ENCODE assay signal across 12 cellular contexts in genomic region chr20:47303736-47304135, GRCh38. TPM values are rescaled to one million over a fixed set of nuclear protein-coding genes. Genes with fewer than 3 reads are reported as not detected.
DNase-seq lines count a peak whose midpoint lies in the region; ATAC-seq and TF ChIP-seq lines count a peak whose summit lies in the region.
"Had no signal": no experiment of that assay in that cellular context is flagged by ENCODE, and none has a peak within 500 bp of the region (broad histone marks: within the 10 kb centered on the region; RNA-seq: fewer than 3 reads in every experiment).

No MANE protein-coding gene starts in this region.

- H3K4ac ChIP-seq in mesenchymal stem cell (ENCODE audit: low read depth in 1 of 2, low read length in 2 of 2), result peak overlapping the region in 1 of 2 experiments; percentile 26

- TF ChIP-seq CTCF in brain (conservative IDR thresholded peaks at IDR 0.05), result no peak

- no peaks in the 10 kb centered on the region for H3K27me3 Mint-ChIP-seq in brain
- no peaks in the 10 kb centered on the region for H3K27me3 Mint-ChIP-seq in stimulated activated naive CD8-positive, alpha-beta T cell treated with anti-CD3 and anti-CD28 coated beads, Interleukin-15, amount 100 ng/mL, for 72 hours

- H3K9ac ChIP-seq in HUES6 (ENCODE audit: low read length), result no peak overlapping the region
- H3K9ac ChIP-seq in mesenchymal stem cell (ENCODE audit: low read length), result peak overlapping the region; percentile 36

- no peak overlapping the region for H4K91ac ChIP-seq in mesenchymal stem cell (ENCODE audit: low read length)

- H3K27me3 ChIP-seq in HUES6 (ENCODE audit: control insufficient read depth, insufficient read depth, low read length), result no peaks in the 10 kb centered on the region
- H3K27me3 ChIP-seq in mesenchymal stem cell (ENCODE audit: control insufficient read depth in 1 of 2, insufficient read depth in 1 of 2, low read length in 2 of 2), result no peaks in the 10 kb centered on the region
- H3K27me3 ChIP-seq: SJCRH30 had no signal

- no peaks in the 10 kb centered on the region for H3K9me3 Mint-ChIP-seq in brain
- no peaks in the 10 kb centered on the region for H3K9me3 Mint-ChIP-seq in stimulated activated naive CD8-positive, alpha-beta T cell treated with anti-CD3 and anti-CD28 coated beads, Interleukin-15, amount 100 ng/mL, for 72 hours
- H3K9me3 Mint-ChIP-seq: neural crest cell had no signal

- H3K36me3 Mint-ChIP-seq in brain, result peaks cover 66% of the 10 kb centered on the region

- no peak overlapping the region for H3K14ac ChIP-seq in mesenchymal stem cell (ENCODE audit: low read length in 2 of 2)

- H2BK5ac ChIP-seq in mesenchymal stem cell (ENCODE audit: low read depth, low read length, poor library complexity, severe bottlenecking), result no peak overlapping the region

- H3K27ac ChIP-seq in HUES6 (ENCODE audit: low read depth, low read length) (0 out of 2 replicates have a peak overlapping the region, but pooled peaks have one; percentile 23), mesenchymal stem cell (ENCODE audit: low read length, poor library complexity, severe bottlenecking) (no peak overlapping the region)
- H3K27ac ChIP-seq: SJCRH30 had no signal

- peaks cover 7% of the 10 kb centered on the region for H3K4me1 Mint-ChIP-seq in brain
- H3K4me1 Mint-ChIP-seq in stimulated activated naive CD8-positive, alpha-beta T cell treated with anti-CD3 and anti-CD28 coated beads, Interleukin-15, amount 100 ng/mL, for 72 hours, result peaks cover 38% of the 10 kb centered on the region

- no peak overlapping the region for H2BK12ac ChIP-seq in mesenchymal stem cell (ENCODE audit: low read length in 2 of 2)

- no peak overlapping the region for H3K4me3 ChIP-seq in HUES6 (ENCODE audit: low read depth, low read length)
- no peak overlapping the region for H3K4me3 ChIP-seq in mesenchymal stem cell (ENCODE audit: insufficient read depth in 1 of 2, low read depth in 1 of 2, low read length in 2 of 2)
- H3K4me3 ChIP-seq: SJCRH30 had no signal

- no peak overlapping the region for H3K4me2 ChIP-seq in mesenchymal stem cell (ENCODE audit: low read length, poor library complexity, severe bottlenecking)

- H3K18ac ChIP-seq in mesenchymal stem cell (ENCODE audit: low read depth in 1 of 2, low read length in 2 of 2), result peak overlapping the region in 1 of 2 experiments; percentile 48

- H3K4me3 Mint-ChIP-seq in brain, result no peak overlapping the region
- H3K4me3 Mint-ChIP-seq in stimulated activated naive CD8-positive, alpha-beta T cell treated with anti-CD3 and anti-CD28 coated beads, Interleukin-15, amount 100 ng/mL, for 72 hours, result no peak overlapping the region
- H3K4me3 Mint-ChIP-seq: neural crest cell had no signal

- DNase-seq in mesenchymal stem cell, result no peak
- DNase-seq in stimulated activated naive CD8-positive, alpha-beta T cell treated with anti-CD3 and anti-CD28 coated beads, Interleukin-15, amount 100 ng/mL, for 72 hours, result no peak
- no peak for DNase-seq in NCI-H2107 treated with DMSO at 0.1 percent for 48 hours (lab: John Stamatoyannopoulos, UW; ENCODE audit: unreplicated experiment)
- DNase-seq in NOMO-1 treated with DMSO at 0.1 percent for 48 hours (lab: John Stamatoyannopoulos, UW; ENCODE audit: unreplicated experiment), result no peak
- DNase-seq in stimulated activated CD4-positive, alpha-beta T cell treated with anti-CD3 and anti-CD28 coated beads, Interleukin-1b, Interleukin-23, amount 100 ng/mL, for 48 hours, result no peak
- DNase-seq in DMS114 treated with DMSO at 0.1 percent for 48 hours (lab: John Stamatoyannopoulos, UW; ENCODE audit: unreplicated experiment), result no peak
- DNase-seq: effector CD8-positive, alpha-beta T cell; hypothalamus; SJCRH30 had no signal

- no peaks in the 10 kb centered on the region for H3K9me3 ChIP-seq in HUES6 (ENCODE audit: control insufficient read depth, insufficient read depth, low read depth, low read length)
- no peaks in the 10 kb centered on the region for H3K9me3 ChIP-seq in mesenchymal stem cell (ENCODE audit: control insufficient read depth, low read length)
- H3K9me3 ChIP-seq: SJCRH30 had no signal

- H2AFZ ChIP-seq in mesenchymal stem cell (ENCODE audit: low read depth, low read length), result no peak overlapping the region

- ATAC-seq in stimulated activated naive CD8-positive, alpha-beta T cell treated with anti-CD3 and anti-CD28 coated beads, Interleukin-15, amount 100 ng/mL, for 72 hours, result no peak

- no peak overlapping the region for H3K23ac ChIP-seq in mesenchymal stem cell (ENCODE audit: low read length in 2 of 2)

- H4K8ac ChIP-seq in mesenchymal stem cell (ENCODE audit: low read length), result no peak overlapping the region

- H3K36me3 ChIP-seq in HUES6 (ENCODE audit: control insufficient read depth, insufficient read depth, low read length), result peaks cover 80% of the 10 kb centered on the region
- peaks cover 31 to 59% of the 10 kb centered on the region in 2 experiments for H3K36me3 ChIP-seq in mesenchymal stem cell (ENCODE audit: control insufficient read depth in 1 of 2, insufficient read depth in 2 of 2, low read depth in 1 of 2, low read length in 2 of 2)

- H3K4me1 ChIP-seq in HUES6 (ENCODE audit: control insufficient read depth, insufficient read depth, low read length) (peaks cover 28% of the 10 kb centered on the region), mesenchymal stem cell (ENCODE audit: control insufficient read depth, insufficient read depth, low read depth, low read length) (peaks cover 3% of the 10 kb centered on the region)

- peaks cover 37% of the 10 kb centered on the region for H3K79me1 ChIP-seq in mesenchymal stem cell (replicated peaks; ENCODE audit: low read length, poor library complexity, severe bottlenecking)

- H3K27ac Mint-ChIP-seq in brain, result peak overlapping the region in 4 of 5 experiments; percentile 29 to 88 (median 56)
- H3K27ac Mint-ChIP-seq in stimulated activated naive CD8-positive, alpha-beta T cell treated with anti-CD3 and anti-CD28 coated beads, Interleukin-15, amount 100 ng/mL, for 72 hours, result peak overlapping the region; percentile 7 to 71

- H2BK120ac ChIP-seq in mesenchymal stem cell (ENCODE audit: low read depth, low read length), result no peak overlapping the region

- no peak overlapping the region for H2AK5ac ChIP-seq in mesenchymal stem cell (ENCODE audit: low read length, severe bottlenecking)

- H2BK15ac ChIP-seq in mesenchymal stem cell (ENCODE audit: low read depth, poor library complexity, severe bottlenecking), result no peak overlapping the region

- WGBS in mesenchymal stem cell, result 74% methylated on average over 2 of the region's 2 CpGs

RNA-seq across cellular contexts. Expression of gene ZMYND8, which starts 52.8 kb away (rescaled TPM):
- polyA plus RNA-seq in brain (ENCODE audit: insufficient read depth, low read depth, low replicate concordance), result 29.9 TPM
- polyA plus RNA-seq in mesenchymal stem cell (2013, experiment 1 of 2), result 21.6 TPM
- polyA plus RNA-seq in mesenchymal stem cell (2013, experiment 2 of 2), result 24.4 TPM
